In the genomic region with DNA sequence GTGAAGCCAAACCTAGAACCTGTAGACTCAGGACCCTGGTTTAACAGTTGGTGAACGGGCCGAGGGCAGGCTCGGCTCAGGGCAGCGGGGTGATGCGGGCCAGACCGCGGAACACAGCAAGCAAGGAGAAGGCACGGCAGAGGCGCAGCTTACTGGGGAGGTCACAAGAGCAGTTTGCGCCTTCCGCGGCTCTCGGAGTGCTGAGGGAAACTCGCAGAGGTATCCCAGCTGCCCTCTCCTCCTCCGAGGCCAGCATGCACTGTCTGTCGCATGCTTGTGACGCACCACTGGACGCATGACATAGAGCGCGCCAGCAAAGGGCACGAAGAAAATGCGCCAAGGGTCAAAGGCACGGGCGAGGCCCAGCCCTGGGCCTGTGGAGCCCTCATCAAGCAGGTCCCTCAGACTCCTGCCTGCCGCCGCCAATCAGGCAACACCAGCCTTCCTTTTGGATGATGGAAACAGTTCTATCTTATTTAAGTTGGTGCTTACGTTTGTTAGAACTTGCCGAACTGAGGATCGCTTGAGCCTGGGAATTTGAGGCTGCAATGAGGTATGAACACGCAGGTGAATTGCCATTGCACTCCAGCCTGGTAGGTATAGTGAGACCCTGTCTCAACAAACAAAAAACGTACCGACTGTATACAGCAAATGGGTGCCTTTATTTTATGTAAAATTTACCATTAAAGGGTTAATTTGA, we compare ENCODE assay signal across 7 cellular contexts.
"Had no signal": no experiment of that assay in that cellular context is flagged by ENCODE, and none has a peak within 500 bp of the region (broad histone marks: within the 10 kb centered on the region; RNA-seq: fewer than 3 reads in every experiment).

No MANE protein-coding gene starts in this region.

- H3K4me2 ChIP-seq: GM23338 had no signal

- FAIRE-seq: H1, H54, HTR-8/SVneo had no signal

- DNase-seq: H9, HCEC 1CT, IMR-90 had no signal

- H3K4me3 ChIP-seq: GM23338 had no signal

- H3K4me3 Mint-ChIP-seq: GM23338, H9 had no signal

- ATAC-seq: GM23338 had no signal

- H3K27ac Mint-ChIP-seq: GM23338, H9 had no signal

- H3K9me3 Mint-ChIP-seq: GM23338, H9 had no signal

- H2AFZ ChIP-seq: GM23338 had no signal

- H3K4me1 Mint-ChIP-seq: GM23338 had no signal
